Comparison of ENCODE assay signal across 1 cellular context in genomic region chr16:3740186-3740585, GRCh38.
TF ChIP-seq lines count a peak whose summit lies in the region.

No MANE protein-coding gene starts in this region.

TF ChIP-seq in GM23338, 12 proteins besides CTCF, POLR2A, EP300 and RAD21 (continued from another document):
- TF ChIP-seq ZNF462 (CRISPR knock-in tag; IDR thresholded peaks at IDR 0.05) (no peak), REST (IDR thresholded peaks at IDR 0.05; ENCODE audit: unreplicated experiment) (no peak)
